10 cellular contexts compared by ENCODE assay signal in the genomic region with DNA sequence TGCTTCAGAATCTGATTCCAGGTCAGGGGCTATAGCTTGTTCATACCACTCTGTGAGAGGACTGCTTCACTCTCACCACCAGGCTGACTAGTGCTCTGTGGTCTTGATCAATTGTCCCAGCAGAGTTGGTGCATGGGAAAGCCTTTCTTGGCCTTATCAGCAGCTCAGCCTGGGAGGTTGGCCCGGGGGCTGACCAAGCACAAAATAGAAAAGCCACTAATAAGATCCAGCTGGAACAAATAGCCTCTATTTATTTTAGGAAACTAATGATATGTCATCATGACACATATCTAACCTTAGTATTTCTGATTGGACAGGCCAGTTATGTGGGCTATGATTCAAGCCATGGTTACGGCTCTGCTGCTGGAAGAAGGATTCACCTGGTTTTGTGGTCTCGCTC.
DNase-seq lines count a peak whose midpoint lies in the region; ATAC-seq and TF ChIP-seq lines count a peak whose summit lies in the region.
"Had no signal": no experiment of that assay in that cellular context is flagged by ENCODE, and none has a peak within 500 bp of the region (broad histone marks: within the 10 kb centered on the region; RNA-seq: fewer than 3 reads in every experiment).

No MANE protein-coding gene starts in this region.

- H3K27me3 Mint-ChIP-seq in nephron (ENCODE audit: low read depth) (peaks cover 4% of the 10 kb centered on the region), Caco-2 (ENCODE audit: insufficient read depth, unreplicated experiment) (no peaks in the 10 kb centered on the region)

- no peaks in the 10 kb centered on the region for H3K27me3 ChIP-seq in Panc1 (ENCODE audit: control insufficient read depth, insufficient read depth, low read length)
- no peaks in the 10 kb centered on the region for H3K27me3 ChIP-seq in ascending aorta
- H3K27me3 ChIP-seq in Caco-2 (replicated peaks; ENCODE audit: control insufficient read depth, insufficient read depth, low read length), result no peaks in the 10 kb centered on the region

- H3K4me3 ChIP-seq in Panc1 (ENCODE audit: low read depth in 2 of 2, low read length in 2 of 2) (no peak overlapping the region), ascending aorta (no peak overlapping the region), Caco-2 (ENCODE audit: low read depth, low read length) (no peak overlapping the region)

- H3K9me3 Mint-ChIP-seq in nephron (no peaks in the 10 kb centered on the region), Caco-2 (ENCODE audit: unreplicated experiment) (peaks cover 9% of the 10 kb centered on the region)
- H3K9me3 Mint-ChIP-seq: activated CD4-positive, alpha-beta memory T cell treated with anti-CD3 and anti-CD28 coated beads for 36 hours had no signal

- no peaks in the 10 kb centered on the region for H3K9me3 ChIP-seq in Panc1 (ENCODE audit: control insufficient read depth, insufficient read depth, low read depth, low read length)
- H3K9me3 ChIP-seq in ascending aorta, result no peaks in the 10 kb centered on the region
- H3K9me3 ChIP-seq in Caco-2, result no peaks in the 10 kb centered on the region

- DNase-seq in Daoy (ENCODE audit: low read depth) (peak; percentile 94), Panc1 (ENCODE audit: low read depth, low spot score) (peak; percentile 2), epithelial cell of prostate (ENCODE audit: low read depth, low spot score) (peak; percentile 89), ascending aorta (ENCODE audit: low spot score in 2 of 2) (no peak), HEK293T (ENCODE audit: extremely low spot score) (no peak), Caco-2 (no peak), substantia nigra (lab: John Stamatoyannopoulos, UW) (no peak)
- DNase-seq: activated CD4-positive, alpha-beta memory T cell treated with anti-CD3 and anti-CD28 coated beads for 36 hours; activated naive CD4-positive, alpha-beta T cell treated with anti-CD3 and anti-CD28 coated beads, Interleukin-2, amount 50 U/mL, for 16 hours had no signal

- in situ Hi-C loops in Panc1 (cut with HindIII; ENCODE audit: low pct_unique_long_range_greater_than_20kb, low sequenced_read_pairs), result no loop called here

- POLR2A ChIA-PET in Panc1 (lab: Charles Lee), result interaction anchor here (0.6 kb wide), 1 partner anchor 14 kb away, joined by 3 read pairs; no protein-coding TSS in a partner anchor
- POLR2A ChIA-PET in HEK293T (lab: Yijun Ruan, JAX), result no interaction called here
- POLR2A ChIA-PET in Caco-2 (lab: Charles Lee), result no interaction called here

- no peak for TF ChIP-seq CTCF in Panc1 (IDR thresholded peaks at IDR 0.05)
- no peak for TF ChIP-seq CTCF in nephron (IDR thresholded peaks at IDR 0.05; ENCODE audit: unreplicated experiment in 3 of 3)
- TF ChIP-seq CTCF in ascending aorta (IDR thresholded peaks at IDR 0.05), result no peak
- TF ChIP-seq CTCF in Caco-2 (IDR thresholded peaks at IDR 0.05; ENCODE audit: insufficient read depth in 1 of 2, low read depth in 1 of 2, low read length in 1 of 2, severe bottlenecking in 1 of 2, unreplicated experiment in 1 of 2), result no peak

- H3K27ac Mint-ChIP-seq in nephron (peak overlapping the region in 2 of 3 experiments; percentile 3 to 80), Caco-2 (ENCODE audit: unreplicated experiment) (no peak overlapping the region)
- H3K27ac Mint-ChIP-seq: activated CD4-positive, alpha-beta memory T cell treated with anti-CD3 and anti-CD28 coated beads for 36 hours had no signal

- H3K36me3 ChIP-seq in Panc1 (ENCODE audit: control insufficient read depth, insufficient read depth, low read length), result no peaks in the 10 kb centered on the region
- H3K36me3 ChIP-seq in ascending aorta, result no peaks in the 10 kb centered on the region
- H3K36me3 ChIP-seq in Caco-2 (ENCODE audit: control insufficient read depth, insufficient read depth, low read length), result no peaks in the 10 kb centered on the region

- H3K36me3 Mint-ChIP-seq in nephron (ENCODE audit: low read depth) (peaks cover 5% of the 10 kb centered on the region), Caco-2 (ENCODE audit: insufficient read depth, unreplicated experiment) (no peaks in the 10 kb centered on the region)

- CTCF ChIA-PET in Panc1 (lab: Charles Lee), result interaction anchor here (0.6 kb wide), 1 partner anchor 1654 kb away, joined by 4 read pairs; no protein-coding TSS in a partner anchor
- CTCF ChIA-PET in HEK293T (lab: Yijun Ruan, JAX), result no interaction called here
- CTCF ChIA-PET in Caco-2 (lab: Charles Lee), result interaction anchor here (0.6 kb wide), 1 partner anchor 1419 kb away, joined by 3 read pairs; no protein-coding TSS in a partner anchor

- H3K4me3 Mint-ChIP-seq in nephron (no peak overlapping the region), Caco-2 (ENCODE audit: unreplicated experiment) (no peak overlapping the region)
- H3K4me3 Mint-ChIP-seq: activated CD4-positive, alpha-beta memory T cell treated with anti-CD3 and anti-CD28 coated beads for 36 hours had no signal

- no TSS peak for BruUV-seq in Panc1 (replicated peaks; lab: Mats Ljungman, UMichigan)
- no TSS peak for BruUV-seq in Caco-2 (replicated peaks; lab: Mats Ljungman, UMichigan)

- ATAC-seq in Panc1, result no peak

- H3K4me1 ChIP-seq in Panc1 (ENCODE audit: control insufficient read depth, insufficient read depth, low read length) (no peaks in the 10 kb centered on the region), ascending aorta (peaks cover 5 to 9% of the 10 kb centered on the region in 2 donors), Caco-2 (no peaks in the 10 kb centered on the region)

- intact Hi-C loops in Panc1 (cut with micrococcal nuclease; ENCODE audit: unreplicated experiment) (no loop called here), ascending aorta (cut with DNase I) (no loop called here), Caco-2 (cut with micrococcal nuclease; ENCODE audit: unreplicated experiment) (no loop called here)

- H3K4me1 Mint-ChIP-seq in nephron, result peaks cover 29% of the 10 kb centered on the region
- H3K4me1 Mint-ChIP-seq in Caco-2 (ENCODE audit: low read depth, unreplicated experiment), result no peaks in the 10 kb centered on the region

- no peak overlapping the region for H3K27ac ChIP-seq in Panc1 (ENCODE audit: low read length)
- peak overlapping the region; percentile 7 for H3K27ac ChIP-seq in epithelial cell of prostate
- peak overlapping the region in 1 of 2 donors; percentile 15 for H3K27ac ChIP-seq in ascending aorta
- no peak overlapping the region for H3K27ac ChIP-seq in substantia nigra (ENCODE audit: low read depth, low read length, poor library complexity, severe bottlenecking)

TF ChIP-seq in HEK293T, 16 proteins besides CTCF, POLR2A, EP300 and RAD21:
- TF ChIP-seq LEF1 (IDR thresholded peaks at IDR 0.05; ENCODE audit: borderline replicate concordance) (no peak), FOXA1 (IDR thresholded peaks at IDR 0.05) (no peak), TARDBP (IDR thresholded peaks at IDR 0.05) (no peak), CTBP1 (IDR thresholded peaks at IDR 0.05; ENCODE audit: borderline replicate concordance) (no peak), FOXK2 (IDR thresholded peaks at IDR 0.05) (no peak), SP1 (IDR thresholded peaks at IDR 0.05) (no peak), ELF4 (IDR thresholded peaks at IDR 0.05) (no peak), SUZ12 (IDR thresholded peaks at IDR 0.05) (no peak), FOXM1 (IDR thresholded peaks at IDR 0.05; ENCODE audit: borderline replicate concordance) (no peak), HDGF (IDR thresholded peaks at IDR 0.05; ENCODE audit: borderline replicate concordance) (no peak), ZNF384 (IDR thresholded peaks at IDR 0.05) (no peak), BHLHE40 (IDR thresholded peaks at IDR 0.05; ENCODE audit: borderline replicate concordance) (no peak), L3MBTL2 (conservative IDR thresholded peaks at IDR 0.05) (no peak), ARNT (IDR thresholded peaks at IDR 0.05) (no peak), NFRKB (IDR thresholded peaks at IDR 0.05) (no peak)
- TF ChIP-seq, protein P1, sequence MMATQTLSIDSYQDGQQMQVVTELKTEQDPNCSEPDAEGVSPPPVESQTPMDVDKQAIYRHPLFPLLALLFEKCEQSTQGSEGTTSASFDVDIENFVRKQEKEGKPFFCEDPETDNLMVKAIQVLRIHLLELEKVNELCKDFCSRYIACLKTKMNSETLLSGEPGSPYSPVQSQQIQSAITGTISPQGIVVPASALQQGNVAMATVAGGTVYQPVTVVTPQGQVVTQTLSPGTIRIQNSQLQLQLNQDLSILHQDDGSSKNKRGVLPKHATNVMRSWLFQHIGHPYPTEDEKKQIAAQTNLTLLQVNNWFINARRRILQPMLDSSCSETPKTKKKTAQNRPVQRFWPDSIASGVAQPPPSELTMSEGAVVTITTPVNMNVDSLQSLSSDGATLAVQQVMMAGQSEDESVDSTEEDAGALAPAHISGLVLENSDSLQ (IDR thresholded peaks at IDR 0.05), result no peak

Comparison
In these comparisons a context has a peak if more than half of its experiments do, and no peak if none do; other contexts are left out.
1. DNase-seq: peak in Daoy (single experiment), Panc1 (single experiment) and epithelial cell of prostate (single experiment); none in ascending aorta (0 of 2), HEK293T (single experiment), Caco-2 (0 of 2) and substantia nigra (0 of 49).